ENCODE assay signal across 1 cellular context in genomic region chr5:117102591-117102990, GRCh38.
TF ChIP-seq lines count a peak whose summit lies in the region.

No MANE protein-coding gene starts in this region.

TF ChIP-seq in WTC11, 78 proteins besides CTCF, POLR2A, EP300 and RAD21 (continued from another document):
- TF ChIP-seq USF2 (CRISPR knock-in tag; IDR thresholded peaks at IDR 0.05) (no peak), ATF1 (CRISPR knock-in tag; IDR thresholded peaks at IDR 0.05) (no peak), SOX15 (CRISPR knock-in tag; IDR thresholded peaks at IDR 0.05) (no peak), GRHL2 (CRISPR knock-in tag; IDR thresholded peaks at IDR 0.05; ENCODE audit: insufficient replicate concordance, severe bottlenecking) (no peak), PRDM15 (CRISPR knock-in tag; IDR thresholded peaks at IDR 0.05) (no peak), NFATC4 (CRISPR knock-in tag; IDR thresholded peaks at IDR 0.05) (no peak), CBFB (CRISPR knock-in tag; IDR thresholded peaks at IDR 0.05; ENCODE audit: low read depth) (no peak), GABPB1 (CRISPR knock-in tag; IDR thresholded peaks at IDR 0.05) (no peak)
- TF ChIP-seq, protein P1, sequence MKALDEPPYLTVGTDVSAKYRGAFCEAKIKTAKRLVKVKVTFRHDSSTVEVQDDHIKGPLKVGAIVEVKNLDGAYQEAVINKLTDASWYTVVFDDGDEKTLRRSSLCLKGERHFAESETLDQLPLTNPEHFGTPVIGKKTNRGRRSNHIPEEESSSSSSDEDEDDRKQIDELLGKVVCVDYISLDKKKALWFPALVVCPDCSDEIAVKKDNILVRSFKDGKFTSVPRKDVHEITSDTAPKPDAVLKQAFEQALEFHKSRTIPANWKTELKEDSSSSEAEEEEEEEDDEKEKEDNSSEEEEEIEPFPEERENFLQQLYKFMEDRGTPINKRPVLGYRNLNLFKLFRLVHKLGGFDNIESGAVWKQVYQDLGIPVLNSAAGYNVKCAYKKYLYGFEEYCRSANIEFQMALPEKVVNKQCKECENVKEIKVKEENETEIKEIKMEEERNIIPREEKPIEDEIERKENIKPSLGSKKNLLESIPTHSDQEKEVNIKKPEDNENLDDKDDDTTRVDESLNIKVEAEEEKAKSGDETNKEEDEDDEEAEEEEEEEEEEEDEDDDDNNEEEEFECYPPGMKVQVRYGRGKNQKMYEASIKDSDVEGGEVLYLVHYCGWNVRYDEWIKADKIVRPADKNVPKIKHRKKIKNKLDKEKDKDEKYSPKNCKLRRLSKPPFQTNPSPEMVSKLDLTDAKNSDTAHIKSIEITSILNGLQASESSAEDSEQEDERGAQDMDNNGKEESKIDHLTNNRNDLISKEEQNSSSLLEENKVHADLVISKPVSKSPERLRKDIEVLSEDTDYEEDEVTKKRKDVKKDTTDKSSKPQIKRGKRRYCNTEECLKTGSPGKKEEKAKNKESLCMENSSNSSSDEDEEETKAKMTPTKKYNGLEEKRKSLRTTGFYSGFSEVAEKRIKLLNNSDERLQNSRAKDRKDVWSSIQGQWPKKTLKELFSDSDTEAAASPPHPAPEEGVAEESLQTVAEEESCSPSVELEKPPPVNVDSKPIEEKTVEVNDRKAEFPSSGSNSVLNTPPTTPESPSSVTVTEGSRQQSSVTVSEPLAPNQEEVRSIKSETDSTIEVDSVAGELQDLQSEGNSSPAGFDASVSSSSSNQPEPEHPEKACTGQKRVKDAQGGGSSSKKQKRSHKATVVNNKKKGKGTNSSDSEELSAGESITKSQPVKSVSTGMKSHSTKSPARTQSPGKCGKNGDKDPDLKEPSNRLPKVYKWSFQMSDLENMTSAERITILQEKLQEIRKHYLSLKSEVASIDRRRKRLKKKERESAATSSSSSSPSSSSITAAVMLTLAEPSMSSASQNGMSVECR (CRISPR knock-in tag; IDR thresholded peaks at IDR 0.05; ENCODE audit: borderline replicate concordance) = no peak
